ENCODE assay signal across 7 cellular contexts in the genomic region with DNA sequence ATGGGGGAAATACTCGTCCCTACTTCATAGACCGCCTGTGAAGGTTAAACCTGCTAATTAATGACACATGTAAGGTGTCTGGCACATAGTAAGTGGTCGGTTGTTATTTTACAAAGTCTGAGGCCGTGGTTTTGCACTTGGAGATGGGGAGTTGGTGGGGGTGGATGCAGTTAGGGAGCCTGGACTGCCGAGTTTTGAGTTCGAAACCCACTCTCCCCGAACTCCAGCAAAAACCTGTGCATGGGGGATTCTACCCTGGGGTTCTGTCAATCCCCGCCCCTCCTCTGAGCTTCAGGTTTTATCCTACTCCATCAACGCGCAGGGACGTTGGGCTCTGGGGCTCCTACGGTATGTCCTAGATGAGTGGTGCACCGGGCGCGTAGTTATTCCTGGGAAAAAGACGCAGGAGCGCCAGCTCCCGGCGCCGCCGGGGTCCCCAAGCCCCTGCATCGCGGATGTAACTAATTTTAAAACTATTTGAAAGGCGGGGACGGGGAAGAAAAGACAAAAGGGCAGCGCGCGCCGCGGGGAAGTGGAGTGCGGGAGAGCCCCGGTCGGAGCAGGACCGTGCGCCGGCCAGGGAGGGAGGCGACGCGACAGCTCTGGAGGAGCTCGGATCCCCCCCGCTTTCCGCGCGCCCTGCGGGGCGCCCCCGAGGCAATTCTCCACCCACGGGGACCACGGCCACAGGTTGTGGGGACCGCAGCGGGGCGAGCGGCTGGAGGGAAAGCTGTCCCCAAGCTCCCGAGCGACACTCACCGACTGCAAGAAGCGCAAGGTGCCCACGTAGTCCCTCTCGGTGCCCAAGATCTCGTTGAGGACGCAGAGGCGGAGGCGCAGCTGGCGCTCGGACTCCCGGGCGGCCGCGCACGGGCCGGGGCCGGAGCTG. TPM values are rescaled to one million over a fixed set of nuclear protein-coding genes. Genes with fewer than 3 reads are reported as not detected.
A peak's percentile ranks its signal among the peaks of the same experiment; 100 is the strongest.
DNase-seq lines count a peak whose midpoint lies in the region; ATAC-seq and TF ChIP-seq lines count a peak whose summit lies in the region.

No MANE protein-coding gene starts in this region.

- peak overlapping the region; percentile 98 for H3K27ac Mint-ChIP-seq in activated naive CD8-positive, alpha-beta T cell treated with anti-CD3 and anti-CD28 coated beads, Interleukin-2, amount 50 U/mL, for 24 hours

- no peaks in the 10 kb centered on the region for H3K9me3 Mint-ChIP-seq in activated naive CD8-positive, alpha-beta T cell treated with anti-CD3 and anti-CD28 coated beads, Interleukin-2, amount 50 U/mL, for 24 hours

- peaks cover 32% of the 10 kb centered on the region for H3K27me3 ChIP-seq in H7 (ENCODE audit: control insufficient read depth, insufficient read depth, low read length)

- ATAC-seq in activated naive CD8-positive, alpha-beta T cell treated with anti-CD3 and anti-CD28 coated beads, Interleukin-2, amount 50 U/mL, for 24 hours = peak; percentile 1
- ATAC-seq in GM21717 (IDR thresholded peaks at IDR 0.05; ENCODE audit: unreplicated experiment) = no peak

- DNase-seq in H7 (peak; percentile 81), NCI-H146 treated with DMSO at 0.1 percent for 48 hours (lab: John Stamatoyannopoulos, UW; ENCODE audit: unreplicated experiment) (peak; percentile 30), iris pigment epithelial cell (ENCODE audit: low read depth) (peak; percentile 35)
- DNase-seq in activated naive CD8-positive, alpha-beta T cell treated with anti-CD3 and anti-CD28 coated beads, Interleukin-2, amount 50 U/mL, for 24 hours = peak; percentile 54
- peak; percentile 37 for DNase-seq in stimulated activated CD4-positive, alpha-beta T cell treated with anti-CD3 and anti-CD28 coated beads, Interleukin-4, amount 100 ng/mL, for 24 hours

- H3K4me3 ChIP-seq in GM12875 (ENCODE audit: low read depth, low read length) = peak overlapping the region; percentile 98
- peak overlapping the region; percentile 88 for H3K4me3 ChIP-seq in H7 (ENCODE audit: insufficient read depth, low read depth, low read length)

- H3K4me1 Mint-ChIP-seq in activated naive CD8-positive, alpha-beta T cell treated with anti-CD3 and anti-CD28 coated beads, Interleukin-2, amount 50 U/mL, for 24 hours = peaks cover 62% of the 10 kb centered on the region

- H3K4me3 Mint-ChIP-seq in activated naive CD8-positive, alpha-beta T cell treated with anti-CD3 and anti-CD28 coated beads, Interleukin-2, amount 50 U/mL, for 24 hours = peak overlapping the region; percentile 94

- no peaks in the 10 kb centered on the region for H3K27me3 Mint-ChIP-seq in activated naive CD8-positive, alpha-beta T cell treated with anti-CD3 and anti-CD28 coated beads, Interleukin-2, amount 50 U/mL, for 24 hours

- H3K36me3 Mint-ChIP-seq in activated naive CD8-positive, alpha-beta T cell treated with anti-CD3 and anti-CD28 coated beads, Interleukin-2, amount 50 U/mL, for 24 hours (ENCODE audit: low read depth) = peaks cover 5% of the 10 kb centered on the region

- no peak for TF ChIP-seq CTCF in GM12875 (IDR thresholded peaks at IDR 0.05; ENCODE audit: borderline replicate concordance, insufficient read depth, low read depth, low read length)

- no peaks in the 10 kb centered on the region for H3K36me3 ChIP-seq in H7 (replicated peaks; ENCODE audit: control insufficient read depth, insufficient read depth, low read length)

RNA-seq across cellular contexts. Expression of a gene that starts 0.7 kb away (rescaled TPM):
- 36.0 and 37.6 TPM in 2 replicates for total RNA-seq in H7 (2014; rRNA removed; shearing (Covaris generic))

Comparison
In these comparisons a context has a peak if more than half of its experiments do, and no peak if none do; other contexts are left out.
1. DNase-seq: peak in every context shown above with its lines; median percentile 81 in H7; 54 in activated naive CD8-positive, alpha-beta T cell treated with anti-CD3 and anti-CD28 coated beads, Interleukin-2, amount 50 U/mL, for 24 hours; 37 in stimulated activated CD4-positive, alpha-beta T cell treated with anti-CD3 and anti-CD28 coated beads, Interleukin-4, amount 100 ng/mL, for 24 hours; 35 in iris pigment epithelial cell; 30 in NCI-H146 treated with DMSO at 0.1 percent for 48 hours.